In the genomic region with DNA sequence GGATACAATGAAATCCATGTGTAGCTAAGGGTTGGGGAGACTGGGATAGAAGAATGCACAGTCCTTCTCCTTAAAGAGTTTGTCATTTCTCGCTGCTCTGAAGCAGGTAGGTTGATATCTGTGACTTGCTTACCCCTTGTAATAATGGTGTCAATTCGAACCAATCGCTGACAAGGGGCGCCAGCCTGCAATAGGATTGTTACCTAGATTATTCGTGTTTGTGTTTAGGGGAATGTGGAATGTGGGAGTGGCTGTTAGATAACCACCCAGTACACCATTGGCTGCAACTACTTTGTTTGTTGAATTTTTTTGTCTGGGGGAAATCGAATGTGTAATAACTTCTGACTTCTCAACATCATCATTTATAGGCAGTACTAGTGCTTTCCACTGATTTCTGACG, we compare ENCODE assay signal across 22 cellular contexts.
DNase-seq lines count a peak whose midpoint lies in the region; FAIRE-seq and TF ChIP-seq lines count a peak whose summit lies in the region.
"Had no signal": no experiment of that assay in that cellular context is flagged by ENCODE, and none has a peak within 500 bp of the region (broad histone marks: within the 10 kb centered on the region; RNA-seq: fewer than 3 reads in every experiment).

No MANE protein-coding gene starts in this region.

- H3K36me3 ChIP-seq in H1 (ENCODE audit: control insufficient read depth in 2 of 4, insufficient read depth in 4 of 4, low read length in 3 of 4): no peaks in the 10 kb centered on the region
- H3K36me3 ChIP-seq in mesendoderm (ENCODE audit: control insufficient read depth, insufficient read depth, low read length): no peaks in the 10 kb centered on the region
- H3K36me3 ChIP-seq: BLaER1 treated with 17β-estradiol and CSF1 and Interleukin-3, amounts not matched to agents 10 nM and 100 nM had no signal

- no peaks in the 10 kb centered on the region for H3K23me2 ChIP-seq in H1 (ENCODE audit: low read depth, low read length)

- WGBS in H1 (ENCODE audit: extremely low coverage in 1 of 2, insufficient coverage in 1 of 2, insufficient read length in 1 of 2, insufficient replicate concordance in 2 of 2, low coverage in 1 of 2, low lambda C conversion rate in 2 of 2, missing lambda C conversion rate in 1 of 2), 2 experiments: 93% methylated on average over 7 of the region's 7 CpGs; no CpG with 5 or more reads in 1 of the 2 experiments
- WGBS in mesendoderm (ENCODE audit: extremely low coverage, insufficient coverage, low lambda C conversion rate): no CpG with 5 or more reads among the region's 7 CpGs

- H2AK5ac ChIP-seq in H1 (ENCODE audit: low read depth, low read length) (no peak overlapping the region), mesendoderm (ENCODE audit: low read length) (no peak overlapping the region)

- no peak overlapping the region for H2AFZ ChIP-seq in H1 (ENCODE audit: low read length)

- H3K9me3 ChIP-seq in H1 (ENCODE audit: insufficient read depth in 2 of 2, low read depth in 1 of 2, low read length in 1 of 2): no peaks in the 10 kb centered on the region
- H3K9me3 ChIP-seq: BLaER1 treated with 17β-estradiol and CSF1 and Interleukin-3, amounts not matched to agents 10 nM and 100 nM had no signal

- TF ChIP-seq EP300 in H1 (IDR thresholded peaks at IDR 0.05; ENCODE audit: borderline replicate concordance in 1 of 2, low read depth in 2 of 2, low read length in 2 of 2): no peak

- H3K56ac ChIP-seq in H1 (replicated peaks; ENCODE audit: insufficient read length, low read depth, low read length): no peak overlapping the region
- H3K56ac ChIP-seq in mesendoderm (ENCODE audit: low read length): no peak overlapping the region

- CTCF ChIA-PET in H1 (lab: Charles Lee; ENCODE audit: partially characterized antibody): interaction anchor here (1.1 to 1.5 kb wide), 4 partner anchors 13 to 160 kb away, joined by 3 to 5 read pairs (median 4); no protein-coding TSS in a partner anchor

- POLR2A ChIA-PET in H1 (lab: Charles Lee; ENCODE audit: partially characterized antibody): interaction anchor here (1.5 kb wide), 1 partner anchor 135 kb away, joined by 5 read pairs; no protein-coding TSS in a partner anchor

- no peak overlapping the region for H2BK20ac ChIP-seq in H1 (ENCODE audit: low read length)

- no peak for TF ChIP-seq RAD21 in H1 (IDR thresholded peaks at IDR 0.05 in 1 of 2, conservative IDR thresholded peaks at IDR 0.05 in 1 of 2; ENCODE audit: low read depth in 2 of 2, low read length in 2 of 2)

- H3K4me3 ChIP-seq in H1 (ENCODE audit: extremely low read depth in 1 of 4, insufficient read depth in 2 of 4, low read depth in 3 of 4, low read length in 4 of 4) (no peak overlapping the region), mesendoderm (ENCODE audit: low read length) (no peak overlapping the region)
- H3K4me3 ChIP-seq: BLaER1 treated with 17β-estradiol and CSF1 and Interleukin-3, amounts not matched to agents 10 nM and 100 nM; GM12878 had no signal

- no peak overlapping the region for H3K9ac ChIP-seq in H1 (replicated peaks in 1 of 4; ENCODE audit: extremely low read depth in 1 of 4, low read depth in 3 of 4, low read length in 3 of 4)
- H3K9ac ChIP-seq in mesendoderm (ENCODE audit: low read length): no peak overlapping the region
- H3K9ac ChIP-seq: BLaER1 treated with 17β-estradiol and CSF1 and Interleukin-3, amounts not matched to agents 10 nM and 100 nM had no signal

- H3K36me3 Mint-ChIP-seq in activated naive CD4-positive, alpha-beta T cell treated with anti-CD3 and anti-CD28 coated beads, Interleukin-2, amount 50 U/mL, for 24 hours: no peaks in the 10 kb centered on the region
- H3K36me3 Mint-ChIP-seq: CD14-positive monocyte; CD8-positive, alpha-beta memory T cell had no signal

- H2BK120ac ChIP-seq in H1 (replicated peaks; ENCODE audit: low read depth, low read length): no peak overlapping the region
- no peak overlapping the region for H2BK120ac ChIP-seq in mesendoderm (ENCODE audit: low read depth, low read length)

- H3K4me1 ChIP-seq in H1 (replicated peaks in 1 of 4; ENCODE audit: control insufficient read depth in 3 of 4, insufficient read depth in 4 of 4, low read length in 3 of 4) (peaks cover 0 to 4% (median 2%) of the 10 kb centered on the region in 4 experiments; a peak in 3 of 7 replicates), mesendoderm (ENCODE audit: control insufficient read depth, low read depth, low read length) (peaks cover 2% of the 10 kb centered on the region)

- no peak for TF ChIP-seq CTCF in H1 (IDR thresholded peaks at IDR 0.05; ENCODE audit: control extremely low read depth in 1 of 3, insufficient read depth in 1 of 3, low read depth in 1 of 3, low read length in 3 of 3)

- no peaks in the 10 kb centered on the region for H4K20me1 ChIP-seq in H1 (replicated peaks in 1 of 2; ENCODE audit: control insufficient read depth in 1 of 2, insufficient read depth in 2 of 2, low read length in 2 of 2)
- H4K20me1 ChIP-seq: BLaER1 treated with 17β-estradiol and CSF1 and Interleukin-3, amounts not matched to agents 10 nM and 100 nM had no signal

- H3K27ac ChIP-seq in H1 (ENCODE audit: low read depth, low read length) (no peak overlapping the region), mesendoderm (ENCODE audit: low read depth, low read length) (no peak overlapping the region)
- H3K27ac ChIP-seq: 22Rv1; BLaER1 treated with 17β-estradiol and CSF1 and Interleukin-3, amounts not matched to agents 10 nM and 100 nM had no signal

- no peak for TF ChIP-seq POLR2A in H1 (IDR thresholded peaks at IDR 0.05; ENCODE audit: control extremely low read depth in 1 of 2, low read depth in 2 of 2, low read length in 2 of 2)

- H3K27ac Mint-ChIP-seq in activated naive CD4-positive, alpha-beta T cell treated with anti-CD3 and anti-CD28 coated beads, Interleukin-2, amount 50 U/mL, for 24 hours: peak overlapping the region; percentile 12
- H3K27ac Mint-ChIP-seq: B cell; CD14-positive monocyte; CD4-positive, alpha-beta T cell had no signal

- H3K14ac ChIP-seq in H1 (ENCODE audit: insufficient read length): no peak overlapping the region

- H2BK15ac ChIP-seq in H1 (ENCODE audit: low read length) (no peak overlapping the region), mesendoderm (replicated peaks; ENCODE audit: low read depth) (no peak overlapping the region)

- H3K79me2 ChIP-seq in H1 (ENCODE audit: control insufficient read depth in 1 of 2, insufficient read depth in 2 of 2, low read length in 2 of 2) (peaks cover 0 to 3% of the 10 kb centered on the region in 2 experiments; a peak in 1 of 4 replicates), mesendoderm (ENCODE audit: control insufficient read depth, insufficient read depth, low read length) (no peaks in the 10 kb centered on the region)

- H3K4me1 Mint-ChIP-seq in activated naive CD4-positive, alpha-beta T cell treated with anti-CD3 and anti-CD28 coated beads, Interleukin-2, amount 50 U/mL, for 24 hours: no peaks in the 10 kb centered on the region
- H3K4me1 Mint-ChIP-seq: B cell; CD14-positive monocyte; CD8-positive, alpha-beta memory T cell had no signal

- H4K8ac ChIP-seq in H1 (ENCODE audit: extremely low read depth, insufficient read depth, low read length) (no peak overlapping the region), mesendoderm (ENCODE audit: low read depth, low read length) (no peak overlapping the region)

- no peaks in the 10 kb centered on the region for H3K27me3 Mint-ChIP-seq in activated naive CD4-positive, alpha-beta T cell treated with anti-CD3 and anti-CD28 coated beads, Interleukin-2, amount 50 U/mL, for 24 hours
- H3K27me3 Mint-ChIP-seq: B cell had no signal

- no peak overlapping the region for H4K5ac ChIP-seq in H1 (ENCODE audit: insufficient read length, low read depth, low read length)
- H4K5ac ChIP-seq in mesendoderm (ENCODE audit: low read length): no peak overlapping the region

- H3K9me3 Mint-ChIP-seq in activated naive CD4-positive, alpha-beta T cell treated with anti-CD3 and anti-CD28 coated beads, Interleukin-2, amount 50 U/mL, for 24 hours: no peaks in the 10 kb centered on the region
- H3K9me3 Mint-ChIP-seq: CD4-positive, alpha-beta T cell; H9 had no signal

- H3K4me2 ChIP-seq in H1 (ENCODE audit: insufficient read depth in 1 of 2, low read depth in 2 of 2, low read length in 2 of 2) (no peak overlapping the region), mesendoderm (ENCODE audit: low read length) (no peak overlapping the region)
- H3K4me2 ChIP-seq: BLaER1 treated with 17β-estradiol and CSF1 and Interleukin-3, amounts not matched to agents 10 nM and 100 nM had no signal

- no peak for DNase-seq in activated naive CD4-positive, alpha-beta T cell (lab: John Stamatoyannopoulos, UW)
- DNase-seq in H1 (ENCODE audit: low read depth in 1 of 2, low spot score in 2 of 2) (no peak), mesendoderm (peak; percentile 82), cortex of kidney (lab: John Stamatoyannopoulos, UW) (no peak), germinal center (ENCODE audit: low spot score) (no peak), ureter (ENCODE audit: low spot score) (no peak)
- DNase-seq: CD4-positive, alpha-beta T cell; CD8-positive, alpha-beta memory T cell; DMS 273 treated with DMSO at 0.1 percent for 48 hours; DMS79; EL; GDM1; H9 had no signal

- no peak overlapping the region for H3K18ac ChIP-seq in H1 (ENCODE audit: extremely low read depth, low read length)
- peak overlapping the region; percentile 51 for H3K18ac ChIP-seq in mesendoderm (ENCODE audit: low read length)

- no peak overlapping the region for H2BK12ac ChIP-seq in H1 (ENCODE audit: low read depth, low read length)

- no peak for FAIRE-seq in H1 (lab: Jason Lieb, UNC)
- FAIRE-seq: A204.1, D721Med, GM12878, GM18507 had no signal

- no peak overlapping the region for H3K4me3 Mint-ChIP-seq in activated naive CD4-positive, alpha-beta T cell treated with anti-CD3 and anti-CD28 coated beads, Interleukin-2, amount 50 U/mL, for 24 hours
- H3K4me3 Mint-ChIP-seq: B cell; CD14-positive monocyte; CD4-positive, alpha-beta T cell; CD8-positive, alpha-beta memory T cell; H9 had no signal

- H2BK5ac ChIP-seq in H1 (ENCODE audit: low read depth, low read length) (no peak overlapping the region), mesendoderm (ENCODE audit: low read length) (no peak overlapping the region)

- H3K27me3 ChIP-seq in H1 (replicated peaks in 1 of 4; ENCODE audit: control insufficient read depth in 3 of 4, extremely low read depth in 1 of 4, insufficient read depth in 3 of 4, low read length in 3 of 4): no peaks in the 10 kb centered on the region
- H3K27me3 ChIP-seq in mesendoderm (ENCODE audit: insufficient read depth, low read length, poor library complexity): no peaks in the 10 kb centered on the region
- H3K27me3 ChIP-seq: BLaER1 treated with 17β-estradiol and CSF1 and Interleukin-3, amounts not matched to agents 10 nM and 100 nM had no signal

- H3K4ac ChIP-seq in H1 (replicated peaks; ENCODE audit: insufficient read length, low read depth, low read length) (no peak overlapping the region), mesendoderm (ENCODE audit: low read depth, low read length) (peak overlapping the region; percentile 16)

- H3K79me1 ChIP-seq in H1 (ENCODE audit: low read depth, low read length): no peaks in the 10 kb centered on the region
- H3K79me1 ChIP-seq in mesendoderm (ENCODE audit: low read length): peaks cover 2% of the 10 kb centered on the region

- H3K23ac ChIP-seq in H1 (ENCODE audit: insufficient read length): no peak overlapping the region
- no peak overlapping the region for H3K23ac ChIP-seq in mesendoderm (ENCODE audit: low read length)

- no peak overlapping the region for H4K91ac ChIP-seq in H1 (replicated peaks; ENCODE audit: insufficient read length, low read length)
